Comparison of ENCODE assay signal across 24 cellular contexts in the genomic region with DNA sequence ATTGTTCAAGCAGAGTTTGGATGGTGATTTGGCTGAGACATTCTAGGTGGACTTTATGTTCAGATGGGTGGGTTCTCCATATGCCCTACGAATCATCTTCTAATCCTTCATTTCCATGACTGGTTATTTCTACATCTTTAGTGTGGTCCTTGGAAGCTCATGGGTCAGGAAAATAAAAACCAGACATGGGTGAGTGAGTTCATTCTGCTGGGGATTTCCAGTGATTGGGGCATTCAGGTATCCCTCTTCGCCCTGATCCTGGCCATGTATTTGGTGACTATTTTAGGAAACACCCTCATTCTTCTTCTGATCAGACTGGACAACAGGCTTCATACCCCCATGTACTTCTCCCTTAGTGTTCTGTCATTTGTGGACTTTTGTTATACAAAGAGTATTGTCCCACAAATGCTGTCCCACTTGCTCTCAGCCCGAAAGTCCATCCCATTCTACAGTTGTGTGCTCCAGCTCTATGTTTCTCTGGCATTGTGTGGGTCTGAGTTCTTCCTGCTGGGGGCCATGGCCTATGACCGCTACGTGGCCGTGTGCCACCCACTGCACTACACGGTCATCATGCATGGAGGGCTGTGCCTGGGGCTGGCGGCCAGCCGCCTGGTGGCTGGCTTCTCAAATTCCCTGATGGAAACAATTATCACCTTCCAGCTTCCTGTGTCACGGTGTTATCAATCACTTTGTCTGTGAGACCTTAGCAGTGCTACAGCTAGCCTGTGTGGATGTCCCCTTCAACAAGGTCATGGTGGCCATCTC. TPM values are rescaled to one million over a fixed set of nuclear protein-coding genes. Genes with fewer than 3 reads are reported as not detected.
"Had no signal": no experiment of that assay in that cellular context is flagged by ENCODE, and none has a peak within 500 bp of the region (broad histone marks: within the 10 kb centered on the region; RNA-seq: fewer than 3 reads in every experiment).

No MANE protein-coding gene starts in this region.

- H3K9me3 Mint-ChIP-seq: effector memory CD8-positive, alpha-beta T cell; immature natural killer cell; memory B cell; T-helper 2 cell treated with Interferon-gamma antibody and Interleukin-4, amounts not matched to agents 5 μg/mL and 100 μg/mL, for 36 hours had no signal

- H3K36me3 ChIP-seq: heart right ventricle, pancreas, sigmoid colon, spleen had no signal

- H3K9me3 ChIP-seq: heart right ventricle, pancreas, sigmoid colon, spleen had no signal

- H3K27ac Mint-ChIP-seq: activated naive CD4-positive, alpha-beta T cell treated with anti-CD3 and anti-CD28 coated beads, Interleukin-2, amount 50 U/mL, for 72 hours; effector memory CD8-positive, alpha-beta T cell; immature natural killer cell; memory B cell; naive thymus-derived CD8-positive, alpha-beta T cell; stimulated activated memory B cell treated with anti-CD40 and anti-IgM and Interleukin-4, amounts not matched to agents 10 μg/mL and 1 μg/mL and 100 μg/mL, for 72 hours; T-helper 2 cell treated with Interferon-gamma antibody and Interleukin-4, amounts not matched to agents 5 μg/mL and 100 μg/mL, for 36 hours had no signal

- H3K36me3 Mint-ChIP-seq: activated naive CD4-positive, alpha-beta T cell treated with anti-CD3 and anti-CD28 coated beads, Interleukin-2, amount 50 U/mL, for 72 hours; immature natural killer cell; memory B cell; naive thymus-derived CD8-positive, alpha-beta T cell; stimulated activated memory B cell treated with anti-CD40 and anti-IgM and Interleukin-4, amounts not matched to agents 10 μg/mL and 1 μg/mL and 100 μg/mL, for 72 hours had no signal

- ATAC-seq: activated naive CD4-positive, alpha-beta T cell treated with anti-CD3 and anti-CD28 coated beads, Interleukin-2, amount 50 U/mL, for 72 hours; effector memory CD8-positive, alpha-beta T cell; heart right ventricle; left ventricle myocardium superior; naive thymus-derived CD8-positive, alpha-beta T cell; stimulated activated memory B cell treated with anti-CD40 and anti-IgM and Interleukin-4, amounts not matched to agents 10 μg/mL and 1 μg/mL and 100 μg/mL, for 72 hours had no signal

- FAIRE-seq: frontal cortex, pancreas, TTC549 had no signal

- H3K4me1 ChIP-seq: heart right ventricle, sigmoid colon, spleen had no signal

- DNase-seq: activated CD4-positive, alpha-beta T cell treated with anti-CD3 and anti-CD28 coated beads, Interleukin-2, amount 50 U/mL, for 4 hours; activated gamma-delta T cell treated with Interleukin-2 at 50 U/mL for 16 hours; effector memory CD8-positive, alpha-beta T cell; heart right ventricle; immature natural killer cell; kidney glomerular epithelial cell; left ventricle myocardium superior; naive thymus-derived CD8-positive, alpha-beta T cell; sigmoid colon; spleen; stimulated activated CD4-positive, alpha-beta T cell treated with anti-CD3 and anti-CD28 coated beads, Interleukin-4, amount 100 ng/mL, for 4 hours had no signal

- H3K27ac ChIP-seq: heart right ventricle, pancreas, sigmoid colon, spleen had no signal

- H3K4me3 ChIP-seq: heart right ventricle, pancreas, sigmoid colon, spleen had no signal

- H3K27me3 ChIP-seq: heart right ventricle, pancreas, sigmoid colon, spleen had no signal

- H3K4me3 Mint-ChIP-seq: effector memory CD8-positive, alpha-beta T cell; immature natural killer cell; memory B cell; naive thymus-derived CD8-positive, alpha-beta T cell; stimulated activated memory B cell treated with anti-CD40 and anti-IgM and Interleukin-4, amounts not matched to agents 10 μg/mL and 1 μg/mL and 100 μg/mL, for 72 hours; T-helper 2 cell treated with Interferon-gamma antibody and Interleukin-4, amounts not matched to agents 5 μg/mL and 100 μg/mL, for 36 hours had no signal

- H3K4me1 Mint-ChIP-seq: immature natural killer cell; memory B cell; naive thymus-derived CD8-positive, alpha-beta T cell; stimulated activated memory B cell treated with anti-CD40 and anti-IgM and Interleukin-4, amounts not matched to agents 10 μg/mL and 1 μg/mL and 100 μg/mL, for 72 hours had no signal

RNA-seq across cellular contexts. Expression of a gene that starts 19.2 kb away (rescaled TPM):
- total RNA-seq: activated naive CD4-positive, alpha-beta T cell treated with anti-CD3 and anti-CD28 coated beads, Interleukin-2, amount 50 U/mL, for 72 hours; cardiac septum; dermis microvascular lymphatic vessel endothelial cell; fibroblast of lung; frontal cortex; heart right ventricle; left ventricle myocardium superior; mucosa of gallbladder; naive thymus-derived CD8-positive, alpha-beta T cell; pancreas; sigmoid colon; spleen; ureter had no signal
- polyA plus RNA-seq: fibroblast of lung; heart right ventricle; immature natural killer cell; naive thymus-derived CD8-positive, alpha-beta T cell; pancreas; sigmoid colon; spleen; thymus had no signal

RNA-seq across cellular contexts. Expression of a gene that starts 26.3 kb away (rescaled TPM):
- total RNA-seq: activated naive CD4-positive, alpha-beta T cell treated with anti-CD3 and anti-CD28 coated beads, Interleukin-2, amount 50 U/mL, for 72 hours; cardiac septum; dermis microvascular lymphatic vessel endothelial cell; fibroblast of lung; frontal cortex; heart right ventricle; left ventricle myocardium superior; mucosa of gallbladder; naive thymus-derived CD8-positive, alpha-beta T cell; pancreas; sigmoid colon; spleen; ureter had no signal
- polyA plus RNA-seq: fibroblast of lung; heart right ventricle; immature natural killer cell; naive thymus-derived CD8-positive, alpha-beta T cell; pancreas; sigmoid colon; spleen; thymus had no signal

RNA-seq across cellular contexts. Expression of a gene that starts 45.9 kb away (rescaled TPM):
- total RNA-seq: activated naive CD4-positive, alpha-beta T cell treated with anti-CD3 and anti-CD28 coated beads, Interleukin-2, amount 50 U/mL, for 72 hours; cardiac septum; dermis microvascular lymphatic vessel endothelial cell; fibroblast of lung; frontal cortex; heart right ventricle; left ventricle myocardium superior; mucosa of gallbladder; naive thymus-derived CD8-positive, alpha-beta T cell; pancreas; sigmoid colon; spleen; ureter had no signal
- polyA plus RNA-seq: fibroblast of lung; heart right ventricle; immature natural killer cell; naive thymus-derived CD8-positive, alpha-beta T cell; pancreas; sigmoid colon; spleen; thymus had no signal
